In genomic region chr2:112032615-112033457, GRCh38 we compare ENCODE assay signal across 9 cellular contexts. TPM values are rescaled to one million over a fixed set of nuclear protein-coding genes. Genes with fewer than 3 reads are reported as not detected.
A peak's percentile ranks its signal among the peaks of the same experiment; 100 is the strongest.
DNase-seq lines count a peak whose midpoint lies in the region; ATAC-seq and TF ChIP-seq lines count a peak whose summit lies in the region.
"Had no signal": no experiment of that assay in that cellular context is flagged by ENCODE, and none has a peak within 500 bp of the region (broad histone marks: within the 10 kb centered on the region; RNA-seq: fewer than 3 reads in every experiment).

No MANE protein-coding gene starts in this region.

- TF ChIP-seq CTCF in C4-2B (conservative IDR thresholded peaks at IDR 0.05) (no peak), epithelial cell of proximal tubule (conservative IDR thresholded peaks at IDR 0.05; ENCODE audit: low read depth, low read length) (peak; percentile 20), nephron (IDR thresholded peaks at IDR 0.05; ENCODE audit: unreplicated experiment in 3 of 3) (peak; percentile 14 to 29 (median 24))

- H3K9me3 Mint-ChIP-seq in nephron, result peaks cover 9% of the 10 kb centered on the region

- no peaks in the 10 kb centered on the region for H3K27me3 Mint-ChIP-seq in nephron (ENCODE audit: low read depth)

- peaks cover 20% of the 10 kb centered on the region for H3K36me3 Mint-ChIP-seq in nephron (ENCODE audit: low read depth)

- no peak overlapping the region for H3K4me3 Mint-ChIP-seq in nephron
- H3K4me3 Mint-ChIP-seq: stimulated activated naive CD8-positive, alpha-beta T cell treated with anti-CD3 and anti-CD28 coated beads, Interleukin-15, Interleukin-2, amounts not matched to agents 100 ng/mL and 50 ng/mL, for 24 hours had no signal

- no peak overlapping the region for H3K4me3 ChIP-seq in epithelial cell of proximal tubule (ENCODE audit: low read depth, low read length)

- ATAC-seq in HG03565 (IDR thresholded peaks at IDR 0.05; ENCODE audit: unreplicated experiment) (no peak), HG02970 (IDR thresholded peaks at IDR 0.05; ENCODE audit: low FRiP score, unreplicated experiment) (no peak)

- H3K27ac Mint-ChIP-seq in nephron, result peak overlapping the region in 2 of 3 experiments; percentile 48 to 79
- H3K27ac Mint-ChIP-seq: stimulated activated naive CD8-positive, alpha-beta T cell treated with anti-CD3 and anti-CD28 coated beads, Interleukin-15, Interleukin-2, amounts not matched to agents 100 ng/mL and 50 ng/mL, for 24 hours had no signal

- H3K4me1 Mint-ChIP-seq in nephron, result peaks cover 18% of the 10 kb centered on the region

- DNase-seq in NCI-H2171 (lab: John Stamatoyannopoulos, UW) (peak; percentile 32), epithelial cell of proximal tubule (ENCODE audit: low read depth) (no peak), NCI-H526 (lab: John Stamatoyannopoulos, UW) (no peak), T1000 (lab: John Stamatoyannopoulos, UW) (no peak)

- peak overlapping the region; percentile 31; the same call in 1 of the 2 replicates for H3K27ac ChIP-seq in C4-2B

RNA-seq across cellular contexts. Expression of gene TMEM87B, which starts 22.2 kb away (rescaled TPM):
- 11.7 and 20.8 TPM in 2 replicates for total RNA-seq in epithelial cell of proximal tubule
